ENCODE assay signal across 21 cellular contexts in genomic region chr2:180443896-180444295, GRCh38.
DNase-seq lines count a peak whose midpoint lies in the region; TF ChIP-seq lines count a peak whose summit lies in the region.
"Had no signal": no experiment of that assay in that cellular context is flagged by ENCODE, and none has a peak within 500 bp of the region (broad histone marks: within the 10 kb centered on the region; RNA-seq: fewer than 3 reads in every experiment).

No MANE protein-coding gene starts in this region.

- no peaks in the 10 kb centered on the region for H3K9me3 ChIP-seq in GM23248 (ENCODE audit: low read depth)

- in situ Hi-C loops in GM23248 (cut with MboI), result no loop called here

- no peak overlapping the region for H3K4me2 ChIP-seq in GM23248 (ENCODE audit: unreplicated experiment)
- H3K4me2 ChIP-seq: BLaER1 had no signal

- H3K79me2 ChIP-seq in GM23248 (ENCODE audit: insufficient read depth), result no peaks in the 10 kb centered on the region

- no peaks in the 10 kb centered on the region for H3K36me3 ChIP-seq in GM23248 (ENCODE audit: low read depth)
- H3K36me3 ChIP-seq: BLaER1, spleen had no signal

- H3K4me1 ChIP-seq in GM23248 (ENCODE audit: insufficient read depth), result no peaks in the 10 kb centered on the region
- H3K4me1 ChIP-seq: BLaER1, spleen had no signal

- no peaks in the 10 kb centered on the region for H4K20me1 ChIP-seq in GM23248 (ENCODE audit: insufficient read depth)
- H4K20me1 ChIP-seq: BLaER1 had no signal

- no peaks in the 10 kb centered on the region for H3K9me2 ChIP-seq in GM23248 (ENCODE audit: insufficient read depth)

- peak; percentile 27 for DNase-seq in GM23248
- DNase-seq in NOMO-1 treated with dmso at 0.1 percent for 144 hours (lab: John Stamatoyannopoulos, UW; ENCODE audit: unreplicated experiment), result peak; percentile 33
- peak; percentile 34 for DNase-seq in choroid plexus epithelial cell (ENCODE audit: low read depth)
- peak; percentile 11 for DNase-seq in renal cortical epithelial cell (ENCODE audit: low read depth)
- no peak for DNase-seq in erythroblast (lab: John Stamatoyannopoulos, UW)
- DNase-seq in GOT3 (lab: John Stamatoyannopoulos, UW), result no peak
- DNase-seq in NCI-H510A (lab: John Stamatoyannopoulos, UW), result no peak
- DNase-seq: activated CD4-positive, alpha-beta T cell treated with anti-CD3 and anti-CD28 coated beads, Interleukin-2, amount 10 ng/mL, durations not matched to agents 7 days and 5 days; activated CD8-positive, alpha-beta memory T cell treated with anti-CD3 and anti-CD28 coated beads, Interleukin-2, amount 50 U/mL, for 48 hours; activated gamma-delta T cell treated with Interleukin-2 at 50 U/mL for 16 hours; DMS 273 treated with DMSO at 0.1 percent for 48 hours; effector CD4-positive, alpha-beta T cell; left colon; midbrain; NCI-H1105; NCI-H2081 treated with DMSO at 0.1 percent for 48 hours; NCI-H524 treated with DMSO at 0.1 percent for 48 hours; PC-3; spleen; T-helper 9 cell had no signal

- no peaks in the 10 kb centered on the region for H3K27me3 ChIP-seq in GM23248 (replicated peaks; ENCODE audit: insufficient read depth)
- H3K27me3 ChIP-seq: BLaER1, spleen had no signal

- H2AFZ ChIP-seq in GM23248, result no peak overlapping the region

- no peaks in the 10 kb centered on the region for H3F3A ChIP-seq in GM23248 (ENCODE audit: insufficient read depth)

- no peak overlapping the region for H3K9ac ChIP-seq in GM23248
- H3K9ac ChIP-seq: BLaER1 had no signal

- H3K4me3 ChIP-seq in GM23248 (no peak overlapping the region), choroid plexus epithelial cell (ENCODE audit: low read depth, low read length) (no peak overlapping the region)
- H3K4me3 ChIP-seq: BLaER1, spleen had no signal

- TF ChIP-seq CTCF in choroid plexus epithelial cell (conservative IDR thresholded peaks at IDR 0.05; ENCODE audit: low read depth, low read length), result no peak

- no peak overlapping the region for H3K27ac ChIP-seq in GM23248
- H3K27ac ChIP-seq: BLaER1, spleen had no signal

- WGBS in GM23248 (ENCODE audit: low coverage in 1 of 2, low lambda C conversion rate in 2 of 2, missing lambda C conversion rate in 2 of 2), 2 experiments, result 85 to 91% methylated on average over 1 of the region's 1 CpG

- TF ChIP-seq POLR2A in erythroblast (IDR thresholded peaks at IDR 0.05; ENCODE audit: low read length), result no peak

Comparison
In these comparisons a context has a peak if more than half of its experiments do, and no peak if none do; other contexts are left out.
1. DNase-seq: peak in GM23248 (single experiment), NOMO-1 treated with dmso at 0.1 percent for 144 hours (single experiment), choroid plexus epithelial cell (single experiment) and renal cortical epithelial cell (single experiment); none in erythroblast (0 of 2), GOT3 (single experiment) and NCI-H510A (single experiment).